In the genomic region with DNA sequence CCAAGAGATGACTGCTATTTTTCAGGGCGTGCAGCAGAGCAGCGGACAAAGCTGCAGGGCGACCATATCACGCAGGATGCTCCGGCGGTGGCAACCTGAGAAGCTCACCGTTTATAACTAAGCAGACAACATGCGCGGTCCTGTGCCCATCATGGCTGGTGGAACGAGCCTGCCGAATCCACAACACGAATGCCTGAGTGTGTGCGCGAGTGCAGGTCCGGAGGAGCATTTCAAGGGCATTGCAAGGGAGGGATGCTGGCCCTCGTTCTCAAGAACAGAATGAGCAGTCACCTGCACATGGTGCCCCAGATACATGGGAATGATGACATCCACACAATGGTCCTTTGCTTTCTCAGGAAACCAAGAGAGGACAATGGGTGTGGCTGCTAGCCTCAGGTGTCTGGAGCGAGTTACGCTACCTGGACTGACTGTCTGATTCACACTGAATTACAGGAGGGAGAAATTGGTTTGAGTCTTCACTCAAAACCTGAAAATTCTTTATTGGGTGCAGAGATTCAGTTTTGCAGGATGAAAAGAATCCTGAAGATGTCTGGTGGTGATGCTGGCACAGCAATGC, we compare ENCODE assay signal across 1 cellular context.
TF ChIP-seq lines count a peak whose summit lies in the region.

No MANE protein-coding gene starts in this region.

TF ChIP-seq in HCT116, 20 proteins besides CTCF, POLR2A, EP300 and RAD21:
- TF ChIP-seq ZFX (IDR thresholded peaks at IDR 0.05) (no peak), JUND (IDR thresholded peaks at IDR 0.05) (no peak), YY1 (IDR thresholded peaks at IDR 0.05; ENCODE audit: extremely low read depth, insufficient replicate concordance, low read depth, low read length) (no peak), ELF1 (IDR thresholded peaks at IDR 0.05; ENCODE audit: borderline replicate concordance, low read depth) (no peak), EZH2phosphoT487 (IDR thresholded peaks at IDR 0.05; ENCODE audit: borderline replicate concordance) (no peak), TCF7L2 (IDR thresholded peaks at IDR 0.05; ENCODE audit: borderline replicate concordance, extremely low read depth, insufficient read depth, insufficient read length) (no peak), SP1 (IDR thresholded peaks at IDR 0.05; ENCODE audit: low read depth) (no peak)
